Comparison of ENCODE assay signal across 12 cellular contexts in genomic region chr11:72779495-72780128, GRCh38. TPM values are rescaled to one million over a fixed set of nuclear protein-coding genes. Genes with fewer than 3 reads are reported as not detected.
DNase-seq lines count a peak whose midpoint lies in the region; ATAC-seq, FAIRE-seq and TF ChIP-seq lines count a peak whose summit lies in the region.
"Had no signal": no experiment of that assay in that cellular context is flagged by ENCODE, and none has a peak within 500 bp of the region (broad histone marks: within the 10 kb centered on the region; RNA-seq: fewer than 3 reads in every experiment).

No MANE protein-coding gene starts in this region.

- H3K27me3 Mint-ChIP-seq in CD4-positive, alpha-beta memory T cell: no peaks in the 10 kb centered on the region
- H3K27me3 Mint-ChIP-seq in neural crest cell (ENCODE audit: low read depth): peaks cover 17% of the 10 kb centered on the region

- H2AK5ac ChIP-seq in H1 (ENCODE audit: low read depth, low read length): no peak overlapping the region

- no peak for DNase-seq in CD4-positive, alpha-beta memory T cell
- DNase-seq in PC-3: no peak
- DNase-seq in H1 (ENCODE audit: low read depth in 1 of 2, low spot score in 2 of 2): no peak
- no peak for DNase-seq in neural crest cell (ENCODE audit: low read depth, low spot score)
- DNase-seq in GM10248 (ENCODE audit: extremely low spot score): no peak
- DNase-seq in D341Med (ENCODE audit: low spot score): no peak
- DNase-seq: NCI-H146 had no signal

- H3K23me2 ChIP-seq in H1 (ENCODE audit: low read depth, low read length): peaks cover 11% of the 10 kb centered on the region

- CTCF ChIA-PET in CD4-positive, alpha-beta memory T cell (lab: Charles Lee; ENCODE audit: partially characterized antibody): interaction anchor here (0.7 to 2.4 kb wide), 2 partner anchors 14 to 54 kb away, joined by 3 to 7 read pairs; partner anchors contain the start of gene STARD10
- CTCF ChIA-PET in PC-3 (lab: Charles Lee): interaction anchor here (0.6 kb wide), 1 partner anchor 54 kb away, joined by 3 read pairs; no protein-coding TSS in a partner anchor
- CTCF ChIA-PET in H1 (lab: Charles Lee; ENCODE audit: partially characterized antibody): interaction anchor here (0.6 to 5.9 kb wide), 4 partner anchors 14 to 474 kb away, joined by 3 to 50 read pairs (median 6); partner anchors contain the start of gene STARD10
- CTCF ChIA-PET in GM10248 (lab: Yijun Ruan, JAX): interaction anchor here (1.5 to 11.8 kb wide), 4 partner anchors 7 to 54 kb away, joined by 3 to 88 read pairs (median 21); partner anchors contain the start of gene STARD10

- H2BK20ac ChIP-seq in H1 (ENCODE audit: low read length): no peak overlapping the region

- no peaks in the 10 kb centered on the region for H3K9me2 ChIP-seq in PC-3 (replicated peaks; ENCODE audit: low read length)

- POLR2A ChIA-PET in CD4-positive, alpha-beta memory T cell (lab: Charles Lee; ENCODE audit: partially characterized antibody): interaction anchor here (3.8 kb wide), 1 partner anchor 14 kb away, joined by 31 read pairs; the partner anchor contains the start of gene STARD10
- POLR2A ChIA-PET in PC-3 (lab: Charles Lee; ENCODE audit: unreplicated experiment): no interaction called here
- POLR2A ChIA-PET in H1 (lab: Charles Lee; ENCODE audit: partially characterized antibody): interaction anchor here (0.6 to 1.6 kb wide), 2 partner anchors 14 to 28 kb away, joined by 3 to 5 read pairs; no protein-coding TSS in a partner anchor
- POLR2A ChIA-PET in GM10248 (lab: Yijun Ruan, JAX): no interaction called here

- H3K4me2 ChIP-seq in PC-3 (ENCODE audit: low read length) (peak overlapping the region; percentile 86), H1 (ENCODE audit: insufficient read depth in 1 of 2, low read depth in 2 of 2, low read length in 2 of 2) (peak overlapping the region in 1 of 2 experiments; percentile 88; a peak in 1 of 4 replicates)

- 86% methylated on average over 4 of the region's 4 CpGs; no CpG with 5 or more reads in 1 of the 2 experiments for WGBS in H1 (ENCODE audit: extremely low coverage in 1 of 2, insufficient coverage in 1 of 2, insufficient read length in 1 of 2, insufficient replicate concordance in 2 of 2, low coverage in 1 of 2, low lambda C conversion rate in 2 of 2, missing lambda C conversion rate in 1 of 2), 2 experiments

- no peak overlapping the region for H4K91ac ChIP-seq in H1 (replicated peaks; ENCODE audit: insufficient read length, low read length)

- H3K23ac ChIP-seq in H1 (ENCODE audit: insufficient read length): no peak overlapping the region

- H3K4me1 Mint-ChIP-seq in CD4-positive, alpha-beta memory T cell: peaks cover 13 to 62% (median 31%) of the 10 kb centered on the region in 4 donors
- H3K4me1 Mint-ChIP-seq in neural crest cell: peaks cover 20% of the 10 kb centered on the region

- no peaks in the 10 kb centered on the region for H3F3A ChIP-seq in PC-3 (ENCODE audit: low read length, unreplicated experiment)

- peak overlapping the region; percentile 0 to 86 (median 76) for H3K4me3 Mint-ChIP-seq in CD4-positive, alpha-beta memory T cell
- H3K4me3 Mint-ChIP-seq in neural crest cell: peak overlapping the region; percentile 82

- peak overlapping the region in 6 of 7 donors; percentile 17 to 90 (median 85) for H3K27ac Mint-ChIP-seq in CD4-positive, alpha-beta memory T cell
- no peak overlapping the region for H3K27ac Mint-ChIP-seq in neural crest cell (ENCODE audit: unreplicated experiment)

- no peak for TF ChIP-seq RAD21 in H1 (IDR thresholded peaks at IDR 0.05 in 1 of 2, conservative IDR thresholded peaks at IDR 0.05 in 1 of 2; ENCODE audit: low read depth in 2 of 2, low read length in 2 of 2)

- H3K79me2 ChIP-seq in PC-3 (ENCODE audit: low read length) (peaks cover 7% of the 10 kb centered on the region; the same call in 1 of the 2 replicates), H1 (ENCODE audit: control insufficient read depth in 1 of 2, insufficient read depth in 2 of 2, low read length in 2 of 2) (no peaks in the 10 kb centered on the region)

- H3K36me3 Mint-ChIP-seq in CD4-positive, alpha-beta memory T cell: no peaks in the 10 kb centered on the region
- no peaks in the 10 kb centered on the region for H3K36me3 Mint-ChIP-seq in neural crest cell (ENCODE audit: low read depth)

- no peak overlapping the region for H3K27ac ChIP-seq in CD4-positive, alpha-beta memory T cell (ENCODE audit: low read depth, low read length)
- H3K27ac ChIP-seq in PC-3 (ENCODE audit: low read length): no peak overlapping the region
- H3K27ac ChIP-seq in H1 (ENCODE audit: low read depth, low read length): no peak overlapping the region
- H3K27ac ChIP-seq: SJSA1 had no signal

- no peak overlapping the region for H3K4me3 ChIP-seq in CD4-positive, alpha-beta memory T cell (ENCODE audit: low read length in 2 of 2)
- H3K4me3 ChIP-seq in PC-3 (ENCODE audit: low read length): no peak overlapping the region
- H3K4me3 ChIP-seq in H1 (ENCODE audit: extremely low read depth in 1 of 4, insufficient read depth in 2 of 4, low read depth in 3 of 4, low read length in 4 of 4): no peak overlapping the region
- H3K4me3 ChIP-seq: SJSA1 had no signal

- peaks cover 7% of the 10 kb centered on the region for H3K79me1 ChIP-seq in H1 (ENCODE audit: low read depth, low read length)

- H4K20me1 ChIP-seq in PC-3 (ENCODE audit: low read length): no peaks in the 10 kb centered on the region
- peaks cover 1 to 3% of the 10 kb centered on the region in 2 experiments for H4K20me1 ChIP-seq in H1 (replicated peaks in 1 of 2; ENCODE audit: control insufficient read depth in 1 of 2, insufficient read depth in 2 of 2, low read length in 2 of 2)

- H4K5ac ChIP-seq in H1 (ENCODE audit: insufficient read length, low read depth, low read length): no peak overlapping the region

- no TSS peak for BruUV-seq in PC-3 (replicated peaks; lab: Mats Ljungman, UMichigan)

- intact Hi-C loops in CD4-positive, alpha-beta memory T cell (cut with micrococcal nuclease): no loop called here
- intact Hi-C loops in PC-3 (cut with micrococcal nuclease): no loop called here

- H3K9me3 ChIP-seq in CD4-positive, alpha-beta memory T cell (ENCODE audit: control insufficient read depth in 1 of 2, low read length in 2 of 2): no peaks in the 10 kb centered on the region
- H3K9me3 ChIP-seq in PC-3 (ENCODE audit: low read length): no peaks in the 10 kb centered on the region
- no peaks in the 10 kb centered on the region for H3K9me3 ChIP-seq in H1 (ENCODE audit: insufficient read depth in 2 of 2, low read depth in 1 of 2, low read length in 1 of 2)
- H3K9me3 ChIP-seq: SJSA1 had no signal

- H2BK120ac ChIP-seq in H1 (replicated peaks; ENCODE audit: low read depth, low read length): no peak overlapping the region

- H2AFZ ChIP-seq in PC-3 (ENCODE audit: low read length) (no peak overlapping the region), H1 (ENCODE audit: low read length) (no peak overlapping the region)

- no peak for FAIRE-seq in H1 (lab: Jason Lieb, UNC)
- FAIRE-seq: D721Med had no signal

- H4K8ac ChIP-seq in H1 (ENCODE audit: extremely low read depth, insufficient read depth, low read length): no peak overlapping the region

- no peak overlapping the region for H3K4ac ChIP-seq in H1 (replicated peaks; ENCODE audit: insufficient read length, low read depth, low read length)

- TF ChIP-seq EP300 in H1 (IDR thresholded peaks at IDR 0.05; ENCODE audit: borderline replicate concordance in 1 of 2, low read depth in 2 of 2, low read length in 2 of 2): no peak

- H2BK15ac ChIP-seq in H1 (ENCODE audit: low read length): peak overlapping the region; percentile 61; the same call in 1 of the 2 replicates

- ATAC-seq in PC-3 (no peak), HG02852 (IDR thresholded peaks at IDR 0.05; ENCODE audit: unreplicated experiment) (no peak), GM18517 (IDR thresholded peaks at IDR 0.05; ENCODE audit: unreplicated experiment) (no peak)
- ATAC-seq: activated CD4-positive, CD25-positive, alpha-beta regulatory T cell treated with anti-CD3 and anti-CD28 coated beads, Interleukin-2, amount 50 U/mL, for 24 hours had no signal

- 0 out of 2 replicates have a peak overlapping the region, but pooled peaks have one; percentile 2 for H2BK12ac ChIP-seq in H1 (ENCODE audit: low read depth, low read length)

- H3K14ac ChIP-seq in H1 (ENCODE audit: insufficient read length): no peak overlapping the region

- no peak for TF ChIP-seq POLR2A in H1 (IDR thresholded peaks at IDR 0.05; ENCODE audit: control extremely low read depth in 1 of 2, low read depth in 2 of 2, low read length in 2 of 2)

- no peaks in the 10 kb centered on the region for H3K36me3 ChIP-seq in CD4-positive, alpha-beta memory T cell (ENCODE audit: insufficient read depth, low read length)
- H3K36me3 ChIP-seq in PC-3 (ENCODE audit: low read depth, low read length): no peaks in the 10 kb centered on the region
- no peaks in the 10 kb centered on the region for H3K36me3 ChIP-seq in H1 (ENCODE audit: control insufficient read depth in 2 of 4, insufficient read depth in 4 of 4, low read length in 3 of 4)
- H3K36me3 ChIP-seq: SJSA1 had no signal

- no peak overlapping the region for H3K9ac ChIP-seq in PC-3 (ENCODE audit: low read length)
- H3K9ac ChIP-seq in H1 (replicated peaks in 1 of 4; ENCODE audit: extremely low read depth in 1 of 4, low read depth in 3 of 4, low read length in 3 of 4): no peak overlapping the region

- peaks cover 0 to 3% (median 0%) of the 10 kb centered on the region in 8 donors for H3K9me3 Mint-ChIP-seq in CD4-positive, alpha-beta memory T cell
- H3K9me3 Mint-ChIP-seq in neural crest cell: no peaks in the 10 kb centered on the region

- H3K56ac ChIP-seq in H1 (replicated peaks; ENCODE audit: insufficient read length, low read depth, low read length): no peak overlapping the region

- no peak overlapping the region for H2BK5ac ChIP-seq in H1 (ENCODE audit: low read depth, low read length)

- no peak for TF ChIP-seq CTCF in PC-3 (conservative IDR thresholded peaks at IDR 0.05; ENCODE audit: low read depth, low read length)
- TF ChIP-seq CTCF in H1 (IDR thresholded peaks at IDR 0.05; ENCODE audit: control extremely low read depth in 1 of 3, insufficient read depth in 1 of 3, low read depth in 1 of 3, low read length in 3 of 3): no peak
- TF ChIP-seq CTCF in neural crest cell (conservative IDR thresholded peaks at IDR 0.05): no peak
- no peak for TF ChIP-seq CTCF in GM10248 (IDR thresholded peaks at IDR 0.05; ENCODE audit: control extremely low read depth, extremely low read depth, low read depth, missing control alignments)

- H3K4me1 ChIP-seq in CD4-positive, alpha-beta memory T cell (ENCODE audit: insufficient read depth, low read length): peaks cover 31% of the 10 kb centered on the region
- H3K4me1 ChIP-seq in PC-3 (ENCODE audit: insufficient read depth, low read length) (peaks cover 16% of the 10 kb centered on the region), H1 (replicated peaks in 1 of 4; ENCODE audit: control insufficient read depth in 3 of 4, insufficient read depth in 4 of 4, low read length in 3 of 4) (peaks cover 5 to 19% (median 13%) of the 10 kb centered on the region in 4 experiments)
- H3K4me1 ChIP-seq: SJSA1 had no signal

- no peak overlapping the region for H3K18ac ChIP-seq in H1 (ENCODE audit: extremely low read depth, low read length)

- H3K27me3 ChIP-seq in CD4-positive, alpha-beta memory T cell (ENCODE audit: insufficient read depth, low read length): no peaks in the 10 kb centered on the region
- no peaks in the 10 kb centered on the region for H3K27me3 ChIP-seq in PC-3 (ENCODE audit: low read length)
- peaks cover 0 to 12% (median 6%) of the 10 kb centered on the region in 4 experiments; a peak in 3 of 7 replicates for H3K27me3 ChIP-seq in H1 (replicated peaks in 1 of 4; ENCODE audit: control insufficient read depth in 3 of 4, extremely low read depth in 1 of 4, insufficient read depth in 3 of 4, low read length in 3 of 4)
- H3K27me3 ChIP-seq: SJSA1 had no signal

RNA-seq across cellular contexts. Expression of gene STARD10, which starts 14.2 kb away (rescaled TPM):
- total RNA-seq in CD4-positive, alpha-beta memory T cell: 10 to 100 TPM; 23.0 to 23.5 TPM
- polyA plus RNA-seq in CD4-positive, alpha-beta memory T cell: 10 to 100 TPM; 24.9 to 27.0 TPM
- total RNA-seq in PC-3 (2014; rRNA removed): 284 and 362 TPM in 2 replicates
- total RNA-seq in H1 (2021; fragmentation: NEBNext Ultra II Directional; extraction: Animal tissue kit (Norgen Biotek cat#: 25700)): 23.7 and 25.3 TPM in 2 replicates
- 35.7 and 57.1 TPM in 2 replicates for polyA plus RNA-seq in H1 (2011; rRNA removed)
- polyA plus RNA-seq in H1 (2011; cell fraction: cytosol; rRNA removed): 41.5 TPM
- 74.6 TPM for polyA plus RNA-seq in H1 (2011; cell fraction: nucleus; rRNA removed)
- 26.5 to 39.2 TPM (median 33.0 TPM) in 4 replicates for polyA plus RNA-seq in H1 (2012, experiment 1 of 2)
- polyA plus RNA-seq in H1 (2012, experiment 2 of 2): 26.5 TPM
- polyA plus RNA-seq in H1 (2013, experiment 1 of 2): 16.4 TPM
- polyA plus RNA-seq in H1 (2013, experiment 2 of 2): 14.7 TPM
- 31.9 and 36.2 TPM in 2 replicates for polyA minus RNA-seq in H1 (2011; rRNA and poly(A)+ RNA removed)
- 19.2 TPM for polyA minus RNA-seq in H1 (2011; cell fraction: cytosol; rRNA and poly(A)+ RNA removed)
- 19.1 TPM for polyA minus RNA-seq in H1 (2011; cell fraction: nucleus; rRNA and poly(A)+ RNA removed)
- total RNA-seq in neural crest cell: 12.6 and 13.5 TPM in 2 replicates

RNA-seq across cellular contexts. Expression of gene ARAP1, which starts 27.4 kb away (rescaled TPM):
- 100 to 1,000 TPM; 144 to 157 TPM for total RNA-seq in CD4-positive, alpha-beta memory T cell
- 10 to 100 TPM in 1 of 2 donors, 1 to 10 TPM in 1; 9.5 to 36.8 TPM for polyA plus RNA-seq in CD4-positive, alpha-beta memory T cell
- 86.2 and 124 TPM in 2 replicates for total RNA-seq in PC-3 (2014; rRNA removed)
- total RNA-seq in H1 (2021; fragmentation: NEBNext Ultra II Directional; extraction: Animal tissue kit (Norgen Biotek cat#: 25700)): 59.5 and 61.6 TPM in 2 replicates
- polyA plus RNA-seq in H1 (2011; rRNA removed): 25.7 and 39.9 TPM in 2 replicates
- 34.5 TPM for polyA plus RNA-seq in H1 (2011; cell fraction: cytosol; rRNA removed)
- 123 TPM for polyA plus RNA-seq in H1 (2011; cell fraction: nucleus; rRNA removed)
- polyA plus RNA-seq in H1 (2012, experiment 1 of 2): 39.5 to 54.2 TPM (median 51.4 TPM) in 4 replicates
- polyA plus RNA-seq in H1 (2012, experiment 2 of 2): 53.3 TPM
- polyA plus RNA-seq in H1 (2013, experiment 1 of 2): 28.7 TPM
- 25.5 TPM for polyA plus RNA-seq in H1 (2013, experiment 2 of 2)
- polyA minus RNA-seq in H1 (2011; rRNA and poly(A)+ RNA removed): 39.5 and 45.8 TPM in 2 replicates
- 52.5 TPM for polyA minus RNA-seq in H1 (2011; cell fraction: cytosol; rRNA and poly(A)+ RNA removed)
- 66.4 TPM for polyA minus RNA-seq in H1 (2011; cell fraction: nucleus; rRNA and poly(A)+ RNA removed)
- 79.0 and 80.7 TPM in 2 replicates for total RNA-seq in neural crest cell

RNA-seq across cellular contexts. Expression of gene ATG16L2, which starts 34.6 kb away (rescaled TPM):
- total RNA-seq in CD4-positive, alpha-beta memory T cell: 100 to 1,000 TPM; 194 to 202 TPM
- 10 to 100 TPM; 13.2 to 24.1 TPM for polyA plus RNA-seq in CD4-positive, alpha-beta memory T cell
- 12.2 and 16.2 TPM in 2 replicates for total RNA-seq in PC-3 (2014; rRNA removed)
- total RNA-seq in H1 (2021; fragmentation: NEBNext Ultra II Directional; extraction: Animal tissue kit (Norgen Biotek cat#: 25700)): 11.0 and 11.7 TPM in 2 replicates
- polyA plus RNA-seq in H1 (2011; rRNA removed): 18.5 and 23.4 TPM in 2 replicates
- polyA plus RNA-seq in H1 (2011; cell fraction: cytosol; rRNA removed): 26.6 TPM
- 154 TPM for polyA plus RNA-seq in H1 (2011; cell fraction: nucleus; rRNA removed)
- 11.4 to 21.9 TPM (median 16.3 TPM) in 4 replicates for polyA plus RNA-seq in H1 (2012, experiment 1 of 2)
- polyA plus RNA-seq in H1 (2012, experiment 2 of 2): 6.5 TPM
- 7.1 TPM for polyA plus RNA-seq in H1 (2013, experiment 1 of 2)
- 6.3 TPM for polyA plus RNA-seq in H1 (2013, experiment 2 of 2)
- polyA minus RNA-seq in H1 (2011; rRNA and poly(A)+ RNA removed): 15.4 and 15.5 TPM in 2 replicates
- 7.7 TPM for polyA minus RNA-seq in H1 (2011; cell fraction: cytosol; rRNA and poly(A)+ RNA removed)
- polyA minus RNA-seq in H1 (2011; cell fraction: nucleus; rRNA and poly(A)+ RNA removed): 34.3 TPM
- 22.7 and 24.5 TPM in 2 replicates for total RNA-seq in neural crest cell

Comparison
In these comparisons a context has a peak if more than half of its experiments do, and no peak if none do; other contexts are left out.
1. RNA of gene STARD10, which starts 14.2 kb away (total RNA-seq): 284 to 362 TPM in PC-3; 23.7 to 25.3 TPM in H1, 23.0 to 23.5 TPM in CD4-positive, alpha-beta memory T cell and 12.6 to 13.5 TPM in neural crest cell; every median in the first group is over 10 times any median in the second.
2. POLR2A ChIA-PET loops: an anchor here in CD4-positive, alpha-beta memory T cell (3.8 kb wide) and H1 (0.6 to 1.6 kb wide); none called in PC-3 and GM10248.